ENCODE assay signal across 1 cellular context in genomic region chr10:50286996-50287803, GRCh38.
TF ChIP-seq lines count a peak whose summit lies in the region.

No MANE protein-coding gene starts in this region.

TF ChIP-seq in K562, 482 proteins besides CTCF, POLR2A, EP300 and RAD21 (continued from another document):
- TF ChIP-seq ZNF740 (CRISPR knock-in tag; IDR thresholded peaks at IDR 0.05), result no peak
- TF ChIP-seq ZNF740 (tag; IDR thresholded peaks at IDR 0.05), result no peak
- TF ChIP-seq U2AF2 (optimal IDR thresholded peaks at IDR 0.05; ENCODE audit: low read depth, low read length), result no peak
